ENCODE assay signal across 8 cellular contexts in genomic region chr9:33816327-33817252, GRCh38. TPM values are rescaled to one million over a fixed set of nuclear protein-coding genes. Genes with fewer than 3 reads are reported as not detected.
A peak's percentile ranks its signal among the peaks of the same experiment; 100 is the strongest.
DNase-seq lines count a peak whose midpoint lies in the region; ATAC-seq and TF ChIP-seq lines count a peak whose summit lies in the region.

TSS of gene UBE2R2 (plus strand) at chr9:33817160. CDS start at chr9:33817758, 598 bp downstream.

- TF ChIP-seq CTCF in right atrium auricular region (IDR thresholded peaks at IDR 0.05) = no peak
- TF ChIP-seq CTCF in uterus (IDR thresholded peaks at IDR 0.05) = peak in 1 of 4 experiments; percentile 5

- no peaks in the 10 kb centered on the region for H3K9me3 ChIP-seq in right atrium auricular region
- H3K9me3 ChIP-seq in uterus = no peaks in the 10 kb centered on the region

- intact Hi-C loops in T-helper 2 cell treated with Interferon-gamma antibody and Interleukin-4, amounts not matched to agents 100 ng/mL and 5 ng/mL, for 36 hours (cut with micrococcal nuclease) = loop anchor here (1.0 to 5.0 kb wide), 8 partner anchors 106 to 1264 kb away; partner anchors contain the start of genes DCAF12, KIF24, MYORG and NOL6
- intact Hi-C loops in uterus (cut with DNase I; ENCODE audit: low total_unique reads) = no loop called here

- H3K36me3 ChIP-seq in right atrium auricular region (no peaks in the 10 kb centered on the region), uterus (no peaks in the 10 kb centered on the region)

- H3K27ac ChIP-seq in right atrium auricular region = peak within 1 kb of the TSS; percentile 98 to 99
- peak within 1 kb of the TSS; percentile 99 for H3K27ac ChIP-seq in uterus

- no peaks in the 10 kb centered on the region for H3K27me3 ChIP-seq in right atrium auricular region
- H3K27me3 ChIP-seq in uterus = no peaks in the 10 kb centered on the region

- peak; percentile 91 to 94 for DNase-seq in NCI-H1930 (lab: John Stamatoyannopoulos, UW)
- peak; percentile 46 to 97 (median 92) for DNase-seq in anterior cingulate cortex (lab: John Stamatoyannopoulos, UW)
- peak; percentile 95 for DNase-seq in right atrium auricular region (ENCODE audit: low spot score)
- peak; percentile 95 for DNase-seq in putamen (ENCODE audit: low spot score)
- peak; percentile 89 to 90 for DNase-seq in uterus

- TF ChIP-seq POLR2A in uterus (IDR thresholded peaks at IDR 0.05) = peak; percentile 29 to 72

- H3K4me1 ChIP-seq in right atrium auricular region = peaks cover 0 to 56% of the 10 kb centered on the region in 2 donors
- H3K4me1 ChIP-seq in uterus = no peaks in the 10 kb centered on the region

- H3K4me3 ChIP-seq in right atrium auricular region = peak within 1 kb of the TSS; percentile 83 to 94
- H3K4me3 ChIP-seq in uterus = peak within 1 kb of the TSS; percentile 71 to 90

- ATAC-seq in GM18502 (IDR thresholded peaks at IDR 0.05; ENCODE audit: poor library complexity, unreplicated experiment) = peak; percentile 70
- ATAC-seq in HG02970 (IDR thresholded peaks at IDR 0.05; ENCODE audit: low FRiP score, unreplicated experiment) = peak; percentile 61

RNA-seq across cellular contexts. Expression of gene UBE2R2, which starts in this region (rescaled TPM):
- 35.1 and 35.7 TPM in 2 replicates for total RNA-seq in T-helper 2 cell treated with Interferon-gamma antibody and Interleukin-4, amounts not matched to agents 100 ng/mL and 5 ng/mL, for 36 hours
- total RNA-seq in right atrium auricular region (10 to 100 TPM; 26.6 to 29.0 TPM), uterus (10 to 100 TPM in 3 of 4 donors, 1 to 10 TPM in 1; 5.4 to 46.9 (median 22.1) TPM)

Comparison
In these comparisons a context has a peak if more than half of its experiments do, and no peak if none do; other contexts are left out.
1. Peak in every context shown above with its lines: DNase-seq, ATAC-seq, H3K4me3 ChIP-seq and H3K27ac ChIP-seq.